Comparison of ENCODE assay signal across 2 cellular contexts in the genomic region with DNA sequence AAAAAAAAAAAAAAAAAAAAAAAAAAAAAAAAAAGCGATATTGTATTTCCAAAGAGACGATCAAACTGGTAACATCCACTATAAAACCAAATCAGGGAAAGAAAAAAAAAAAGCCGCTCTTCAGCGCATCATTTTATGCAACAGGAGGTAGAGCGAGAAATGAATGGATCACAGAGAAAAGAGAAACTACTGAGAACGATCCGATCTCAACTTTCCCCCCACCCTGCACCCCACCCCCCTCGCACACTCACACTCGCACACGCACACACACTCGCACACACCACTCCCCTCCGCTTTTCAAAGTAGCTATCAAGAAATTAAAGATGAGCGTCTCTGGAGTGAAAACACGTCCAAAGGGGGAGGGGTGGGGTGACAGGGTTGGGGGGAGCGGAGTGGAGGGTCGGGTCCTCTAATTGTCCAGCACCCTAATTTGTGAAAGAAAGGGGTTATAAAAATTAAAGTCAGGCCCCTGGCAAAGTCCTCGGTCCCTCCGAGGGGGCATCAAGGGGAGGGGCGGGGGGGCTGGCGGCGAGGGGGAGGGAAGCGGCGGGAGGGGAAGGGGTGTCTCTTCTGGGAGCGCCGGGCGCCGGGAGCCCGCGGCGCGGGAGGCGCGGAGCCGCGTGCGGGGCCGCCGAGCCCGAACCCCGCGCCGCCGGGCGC.
TF ChIP-seq lines count a peak whose summit lies in the region.

No MANE protein-coding gene starts in this region.

TF ChIP-seq in GM23338, 12 proteins besides CTCF, POLR2A, EP300 and RAD21 (continues in another document):
- TF ChIP-seq EZH2 (IDR thresholded peaks at IDR 0.05; ENCODE audit: low read depth, unreplicated experiment) (no peak), EZH2phosphoT487 (IDR thresholded peaks at IDR 0.05; ENCODE audit: unreplicated experiment) (no peak), ZNF114 (CRISPR knock-in tag; IDR thresholded peaks at IDR 0.05) (no peak), POLR2AphosphoS5 (IDR thresholded peaks at IDR 0.05; ENCODE audit: low read depth) (no peak), ZNF331 (CRISPR knock-in tag; IDR thresholded peaks at IDR 0.05; ENCODE audit: low read depth) (no peak), STAT1 (IDR thresholded peaks at IDR 0.05; ENCODE audit: unreplicated experiment) (no peak), NANOG (IDR thresholded peaks at IDR 0.05; ENCODE audit: borderline replicate concordance) (no peak), JUNB (IDR thresholded peaks at IDR 0.05; ENCODE audit: unreplicated experiment) (no peak)
- TF ChIP-seq, protein P1, sequence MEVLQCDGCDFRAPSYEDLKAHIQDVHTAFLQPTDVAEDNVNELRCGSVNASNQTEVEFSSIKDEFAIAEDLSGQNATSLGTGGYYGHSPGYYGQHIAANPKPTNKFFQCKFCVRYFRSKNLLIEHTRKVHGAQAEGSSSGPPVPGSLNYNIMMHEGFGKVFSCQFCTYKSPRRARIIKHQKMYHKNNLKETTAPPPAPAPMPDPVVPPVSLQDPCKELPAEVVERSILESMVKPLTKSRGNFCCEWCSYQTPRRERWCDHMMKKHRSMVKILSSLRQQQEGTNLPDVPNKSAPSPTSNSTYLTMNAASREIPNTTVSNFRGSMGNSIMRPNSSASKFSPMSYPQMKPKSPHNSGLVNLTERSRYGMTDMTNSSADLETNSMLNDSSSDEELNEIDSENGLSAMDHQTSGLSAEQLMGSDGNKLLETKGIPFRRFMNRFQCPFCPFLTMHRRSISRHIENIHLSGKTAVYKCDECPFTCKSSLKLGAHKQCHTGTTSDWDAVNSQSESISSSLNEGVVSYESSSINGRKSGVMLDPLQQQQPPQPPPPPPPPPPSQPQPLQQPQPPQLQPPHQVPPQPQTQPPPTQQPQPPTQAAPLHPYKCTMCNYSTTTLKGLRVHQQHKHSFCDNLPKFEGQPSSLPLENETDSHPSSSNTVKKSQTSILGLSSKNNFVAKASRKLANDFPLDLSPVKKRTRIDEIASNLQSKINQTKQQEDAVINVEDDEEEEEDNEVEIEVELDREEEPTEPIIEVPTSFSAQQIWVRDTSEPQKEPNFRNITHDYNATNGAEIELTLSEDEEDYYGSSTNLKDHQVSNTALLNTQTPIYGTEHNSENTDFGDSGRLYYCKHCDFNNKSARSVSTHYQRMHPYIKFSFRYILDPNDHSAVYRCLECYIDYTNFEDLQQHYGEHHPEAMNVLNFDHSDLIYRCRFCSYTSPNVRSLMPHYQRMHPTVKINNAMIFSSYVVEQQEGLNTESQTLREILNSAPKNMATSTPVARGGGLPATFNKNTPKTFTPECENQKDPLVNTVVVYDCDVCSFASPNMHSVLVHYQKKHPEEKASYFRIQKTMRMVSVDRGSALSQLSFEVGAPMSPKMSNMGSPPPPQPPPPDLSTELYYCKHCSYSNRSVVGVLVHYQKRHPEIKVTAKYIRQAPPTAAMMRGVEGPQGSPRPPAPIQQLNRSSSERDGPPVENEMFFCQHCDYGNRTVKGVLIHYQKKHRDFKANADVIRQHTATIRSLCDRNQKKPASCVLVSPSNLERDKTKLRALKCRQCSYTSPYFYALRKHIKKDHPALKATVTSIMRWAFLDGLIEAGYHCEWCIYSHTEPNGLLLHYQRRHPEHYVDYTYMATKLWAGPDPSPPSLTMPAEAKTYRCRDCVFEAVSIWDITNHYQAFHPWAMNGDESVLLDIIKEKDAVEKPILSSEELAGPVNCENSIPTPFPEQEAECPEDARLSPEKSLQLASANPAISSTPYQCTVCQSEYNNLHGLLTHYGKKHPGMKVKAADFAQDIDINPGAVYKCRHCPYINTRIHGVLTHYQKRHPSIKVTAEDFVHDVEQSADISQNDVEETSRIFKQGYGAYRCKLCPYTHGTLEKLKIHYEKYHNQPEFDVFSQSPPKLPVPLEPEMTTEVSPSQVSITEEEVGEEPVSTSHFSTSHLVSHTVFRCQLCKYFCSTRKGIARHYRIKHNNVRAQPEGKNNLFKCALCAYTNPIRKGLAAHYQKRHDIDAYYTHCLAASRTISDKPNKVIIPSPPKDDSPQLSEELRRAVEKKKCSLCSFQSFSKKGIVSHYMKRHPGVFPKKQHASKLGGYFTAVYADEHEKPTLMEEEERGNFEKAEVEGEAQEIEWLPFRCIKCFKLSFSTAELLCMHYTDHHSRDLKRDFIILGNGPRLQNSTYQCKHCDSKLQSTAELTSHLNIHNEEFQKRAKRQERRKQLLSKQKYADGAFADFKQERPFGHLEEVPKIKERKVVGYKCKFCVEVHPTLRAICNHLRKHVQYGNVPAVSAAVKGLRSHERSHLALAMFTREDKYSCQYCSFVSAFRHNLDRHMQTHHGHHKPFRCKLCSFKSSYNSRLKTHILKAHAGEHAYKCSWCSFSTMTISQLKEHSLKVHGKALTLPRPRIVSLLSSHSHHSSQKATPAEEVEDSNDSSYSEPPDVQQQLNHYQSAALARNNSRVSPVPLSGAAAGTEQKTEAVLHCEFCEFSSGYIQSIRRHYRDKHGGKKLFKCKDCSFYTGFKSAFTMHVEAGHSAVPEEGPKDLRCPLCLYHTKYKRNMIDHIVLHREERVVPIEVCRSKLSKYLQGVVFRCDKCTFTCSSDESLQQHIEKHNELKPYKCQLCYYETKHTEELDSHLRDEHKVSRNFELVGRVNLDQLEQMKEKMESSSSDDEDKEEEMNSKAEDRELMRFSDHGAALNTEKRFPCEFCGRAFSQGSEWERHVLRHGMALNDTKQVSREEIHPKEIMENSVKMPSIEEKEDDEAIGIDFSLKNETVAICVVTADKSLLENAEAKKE (CRISPR knock-in tag; IDR thresholded peaks at IDR 0.05), result no peak
- TF ChIP-seq, protein P2, sequence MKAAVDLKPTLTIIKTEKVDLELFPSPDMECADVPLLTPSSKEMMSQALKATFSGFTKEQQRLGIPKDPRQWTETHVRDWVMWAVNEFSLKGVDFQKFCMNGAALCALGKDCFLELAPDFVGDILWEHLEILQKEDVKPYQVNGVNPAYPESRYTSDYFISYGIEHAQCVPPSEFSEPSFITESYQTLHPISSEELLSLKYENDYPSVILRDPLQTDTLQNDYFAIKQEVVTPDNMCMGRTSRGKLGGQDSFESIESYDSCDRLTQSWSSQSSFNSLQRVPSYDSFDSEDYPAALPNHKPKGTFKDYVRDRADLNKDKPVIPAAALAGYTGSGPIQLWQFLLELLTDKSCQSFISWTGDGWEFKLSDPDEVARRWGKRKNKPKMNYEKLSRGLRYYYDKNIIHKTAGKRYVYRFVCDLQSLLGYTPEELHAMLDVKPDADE (IDR thresholded peaks at IDR 0.05), result no peak

TF ChIP-seq in HepG2, 621 proteins besides CTCF, POLR2A, EP300 and RAD21:
- TF ChIP-seq EZH2 (conservative IDR thresholded peaks at IDR 0.05; ENCODE audit: low read depth, low read length), result no peak
- no peak for TF ChIP-seq ZSCAN25 (CRISPR knock-in tag; IDR thresholded peaks at IDR 0.05)
- no peak for TF ChIP-seq REPIN1 (CRISPR knock-in tag; IDR thresholded peaks at IDR 0.05; ENCODE audit: borderline replicate concordance, low read depth)
- TF ChIP-seq GTF2F1 (IDR thresholded peaks at IDR 0.05; ENCODE audit: low read length), result no peak
- TF ChIP-seq AKAP8 (CRISPR knock-in tag; IDR thresholded peaks at IDR 0.05), result no peak
